24 cellular contexts compared by ENCODE assay signal in the genomic region with DNA sequence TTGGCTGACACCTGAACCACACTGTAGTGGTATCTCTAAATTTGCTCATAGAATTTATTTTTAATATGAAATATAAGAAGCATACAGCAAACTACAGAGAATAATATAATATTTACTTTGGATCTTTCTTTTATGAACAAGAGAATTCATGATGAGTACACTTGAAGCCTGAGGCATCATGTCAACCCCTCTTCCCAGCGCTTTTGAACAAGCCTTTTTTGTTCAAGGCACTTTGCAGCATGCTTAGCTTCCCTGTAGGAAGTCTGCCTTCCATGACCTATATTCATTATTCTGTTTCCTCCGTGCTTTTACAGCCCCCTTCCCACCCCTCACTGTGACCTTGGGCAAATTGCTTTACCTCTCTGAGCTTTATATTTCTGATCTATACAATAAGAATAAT. TPM values are rescaled to one million over a fixed set of nuclear protein-coding genes. Genes with fewer than 3 reads are reported as not detected.
DNase-seq lines count a peak whose midpoint lies in the region; ATAC-seq and TF ChIP-seq lines count a peak whose summit lies in the region.
"Had no signal": no experiment of that assay in that cellular context is flagged by ENCODE, and none has a peak within 500 bp of the region (broad histone marks: within the 10 kb centered on the region; RNA-seq: fewer than 3 reads in every experiment).

No MANE protein-coding gene starts in this region.

- H3K9me3 ChIP-seq in osteoblast (ENCODE audit: low read depth, low read length) = no peaks in the 10 kb centered on the region
- H3K9me3 ChIP-seq: Caco-2, colonic mucosa, neutrophil had no signal

- DNase-seq in LNCaP clone FGC (ENCODE audit: low read depth) (peak; percentile 26), NCI-H2107 treated with DMSO at 0.1 percent for 48 hours (lab: John Stamatoyannopoulos, UW; ENCODE audit: unreplicated experiment) (peak; percentile 94), osteoblast (ENCODE audit: insufficient read length, low spot score, missing footprints) (no peak)
- no peak for DNase-seq in stimulated activated CD4-positive, alpha-beta T cell treated with anti-CD3 and anti-CD28 coated beads, Interleukin-4, amount 100 ng/mL, for 1 hour
- DNase-seq: activated CD4-positive, alpha-beta T cell treated with anti-CD3 and anti-CD28 coated beads, Interleukin-2, amount 50 U/mL, for 4 hours; activated naive CD4-positive, alpha-beta T cell treated with anti-CD3 and anti-CD28 coated beads, Interleukin-2, amount 50 U/mL, for 16 hours; amniotic stem cell; Caco-2; colonic mucosa; hypothalamus; immature natural killer cell; mesendoderm; NCI-H1048; NCI-H2081 treated with DMSO at 0.1 percent for 48 hours; NCI-H524 treated with DMSO at 0.1 percent for 48 hours; stimulated activated CD4-positive, alpha-beta T cell treated with anti-CD3 and anti-CD28 coated beads, Interleukin-15, amount 100 ng/mL, for 24 hours; stimulated activated naive CD4-positive, alpha-beta T cell had no signal

- no peak overlapping the region for H3K4me3 ChIP-seq in LNCaP clone FGC (ENCODE audit: low read depth, low read length)
- H3K4me3 ChIP-seq in osteoblast (ENCODE audit: insufficient read depth, low read length) = no peak overlapping the region
- H3K4me3 ChIP-seq: colonic mucosa, SJSA1 had no signal

- H2AFZ ChIP-seq in osteoblast (ENCODE audit: low read length) = no peak overlapping the region

- TF ChIP-seq CTCF in LNCaP clone FGC (IDR thresholded peaks at IDR 0.05; ENCODE audit: control insufficient read depth, extremely low read depth, insufficient read depth) = no peak
- no peak for TF ChIP-seq CTCF in brain (conservative IDR thresholded peaks at IDR 0.05)
- no peak for TF ChIP-seq CTCF in osteoblast (IDR thresholded peaks at IDR 0.05; ENCODE audit: extremely low read depth, low read depth, low read length)

- H3K36me3 ChIP-seq in osteoblast (ENCODE audit: insufficient read depth, low read length) = no peaks in the 10 kb centered on the region
- H3K36me3 ChIP-seq: colonic mucosa, neutrophil, SJSA1 had no signal

- no peaks in the 10 kb centered on the region for H3K27me3 Mint-ChIP-seq in brain

- peaks cover 12% of the 10 kb centered on the region for H3K36me3 Mint-ChIP-seq in brain
- H3K36me3 Mint-ChIP-seq: IgD-negative memory B cell, immature natural killer cell had no signal

- no peaks in the 10 kb centered on the region for H3K27me3 ChIP-seq in osteoblast (ENCODE audit: insufficient read depth, low read length)
- H3K27me3 ChIP-seq: colonic mucosa, SJSA1 had no signal

- H3K4me2 ChIP-seq in osteoblast (ENCODE audit: insufficient read depth, low read length) = no peak overlapping the region

- ATAC-seq in GM21619 (IDR thresholded peaks at IDR 0.05; ENCODE audit: unreplicated experiment) = no peak
- ATAC-seq in HG03159 (IDR thresholded peaks at IDR 0.05; ENCODE audit: unreplicated experiment) = no peak
- ATAC-seq: left lobe of liver had no signal

- H3K27ac ChIP-seq in osteoblast (ENCODE audit: low read depth, low read length) = peak overlapping the region; percentile 60
- H3K27ac ChIP-seq: colonic mucosa, neutrophil, SJSA1 had no signal

- peaks cover 32% of the 10 kb centered on the region for H4K20me1 ChIP-seq in osteoblast (ENCODE audit: insufficient read depth, low read length)

- H3K4me3 Mint-ChIP-seq in brain = peak overlapping the region in 1 of 5 experiments; percentile 0
- H3K4me3 Mint-ChIP-seq: IgD-negative memory B cell, immature natural killer cell had no signal

- peaks cover 11 to 36% (median 17%) of the 10 kb centered on the region in 5 experiments for H3K9me3 Mint-ChIP-seq in brain
- H3K9me3 Mint-ChIP-seq: immature natural killer cell had no signal

- H3K4me1 Mint-ChIP-seq in brain = peaks cover 32% of the 10 kb centered on the region
- H3K4me1 Mint-ChIP-seq: IgD-negative memory B cell, immature natural killer cell had no signal

- peaks cover 84% of the 10 kb centered on the region for H3K79me2 ChIP-seq in osteoblast (ENCODE audit: insufficient read depth, low read length)

- H3K27ac Mint-ChIP-seq in brain = peak overlapping the region in 3 of 5 experiments; percentile 12 to 83 (median 44)
- H3K27ac Mint-ChIP-seq: IgD-negative memory B cell, immature natural killer cell had no signal

- H3K4me1 ChIP-seq in osteoblast (ENCODE audit: insufficient read depth, low read length) = peaks cover 23% of the 10 kb centered on the region
- H3K4me1 ChIP-seq: Caco-2, colonic mucosa had no signal

RNA-seq across cellular contexts. Expression of gene SCN8A, which starts 41.6 kb away (rescaled TPM):
- polyA plus RNA-seq in brain (ENCODE audit: insufficient read depth, low read depth, low replicate concordance) = 3.6 TPM
- 24.5 and 26.4 TPM in 2 replicates for total RNA-seq in osteoblast

Comparison
In these comparisons a context has a peak if more than half of its experiments do, and no peak if none do; other contexts are left out.
1. DNase-seq: peak in LNCaP clone FGC (single experiment) and NCI-H2107 treated with DMSO at 0.1 percent for 48 hours (single experiment); none in osteoblast (single experiment) and stimulated activated CD4-positive, alpha-beta T cell treated with anti-CD3 and anti-CD28 coated beads, Interleukin-4, amount 100 ng/mL, for 1 hour (single experiment).